22 cellular contexts compared by ENCODE assay signal in the genomic region with DNA sequence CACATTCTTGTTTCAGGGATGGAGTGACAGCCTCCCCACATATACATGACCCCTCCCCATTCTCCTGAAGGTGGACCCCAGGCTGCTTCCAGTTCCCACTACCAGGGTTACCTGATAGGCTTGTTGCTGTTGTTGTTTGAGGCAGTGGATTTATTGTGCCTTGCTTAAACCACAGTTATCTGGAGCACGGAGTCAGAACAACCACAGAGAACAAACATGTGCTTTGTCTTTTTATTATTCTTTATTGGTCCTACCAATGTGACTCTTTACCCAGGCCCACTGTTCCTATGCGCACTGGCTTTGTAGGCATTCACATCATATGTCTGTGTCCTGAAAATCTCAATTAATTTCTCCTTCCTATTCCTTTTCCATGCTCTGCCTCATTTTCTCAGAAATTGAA. TPM values are rescaled to one million over a fixed set of nuclear protein-coding genes. Genes with fewer than 3 reads are reported as not detected.
DNase-seq lines count a peak whose midpoint lies in the region; ATAC-seq and TF ChIP-seq lines count a peak whose summit lies in the region.
"Had no signal": no experiment of that assay in that cellular context is flagged by ENCODE, and none has a peak within 500 bp of the region (broad histone marks: within the 10 kb centered on the region; RNA-seq: fewer than 3 reads in every experiment).

No MANE protein-coding gene starts in this region.

- peaks cover 14 to 15% of the 10 kb centered on the region in 2 experiments for H3K4me1 ChIP-seq in neutrophil (ENCODE audit: control insufficient read depth in 1 of 2, insufficient read depth in 1 of 2, low read depth in 1 of 2, low read length in 1 of 2)
- H3K4me1 ChIP-seq: breast epithelium, pancreas had no signal

- TF ChIP-seq CTCF in neutrophil (IDR thresholded peaks at IDR 0.05) = no peak

- peaks cover 33% of the 10 kb centered on the region for H3K4me1 Mint-ChIP-seq in T-helper 1 cell treated with Interleukin-12 subunit alpha and Interleukin-12 subunit beta and Interleukin-4 antibody, amounts not matched to agents 30 μg/mL and 1 μg/mL, for 36 hours (ENCODE audit: low read depth)
- peaks cover 28 to 33% (median 32%) of the 10 kb centered on the region in 3 donors for H3K4me1 Mint-ChIP-seq in T-cell
- peaks cover 22 to 29% of the 10 kb centered on the region in 2 donors for H3K4me1 Mint-ChIP-seq in effector memory CD8-positive, alpha-beta T cell (ENCODE audit: low read depth in 2 of 2)

- H3K4me3 Mint-ChIP-seq in T-helper 1 cell treated with Interleukin-12 subunit alpha and Interleukin-12 subunit beta and Interleukin-4 antibody, amounts not matched to agents 30 μg/mL and 1 μg/mL, for 36 hours = no peak overlapping the region
- peak overlapping the region in 1 of 3 donors; percentile 64 for H3K4me3 Mint-ChIP-seq in T-cell
- peak overlapping the region in 1 of 2 donors; percentile 70 for H3K4me3 Mint-ChIP-seq in effector memory CD8-positive, alpha-beta T cell

- H3K36me3 ChIP-seq in neutrophil = peaks cover 65% of the 10 kb centered on the region

- DNase-seq in T-helper 1 cell (no peak), T-cell (no peak), SHP77 treated with DMSO at 0.1 percent for 48 hours (lab: John Stamatoyannopoulos, UW) (no peak), T-helper 9 cell (no peak), SIG-M5 treated with dmso at 0.1 percent for 504 hours (lab: John Stamatoyannopoulos, UW; ENCODE audit: unreplicated experiment) (no peak)
- no peak for DNase-seq in effector memory CD8-positive, alpha-beta T cell
- DNase-seq: activated CD8-positive, alpha-beta memory T cell treated with anti-CD3 and anti-CD28 coated beads, Interleukin-2, amount 50 U/mL, for 4 hours; DMS53; erythroblast; left lung; NCI-H1105 treated with DMSO at 0.1 percent for 48 hours; NCI-H524; pancreas; small intestine; stimulated activated CD8-positive, alpha-beta memory T cell treated with anti-CD3 and anti-CD28 coated beads, Interleukin-4, amount 100 ng/mL, for 48 hours had no signal

- ATAC-seq in T-cell (replicated peaks in 1 of 4) = no peak
- no peak for ATAC-seq in effector memory CD8-positive, alpha-beta T cell (replicated peaks)
- ATAC-seq: left lung, pancreas had no signal

- H3K27me3 Mint-ChIP-seq in T-helper 1 cell treated with Interleukin-12 subunit alpha and Interleukin-12 subunit beta and Interleukin-4 antibody, amounts not matched to agents 30 μg/mL and 1 μg/mL, for 36 hours (ENCODE audit: low read depth) = no peaks in the 10 kb centered on the region
- H3K27me3 Mint-ChIP-seq in T-cell = no peaks in the 10 kb centered on the region
- no peaks in the 10 kb centered on the region for H3K27me3 Mint-ChIP-seq in effector memory CD8-positive, alpha-beta T cell

- POLR2A ChIA-PET in T-cell (lab: Charles Lee) = no interaction called here

- no peaks in the 10 kb centered on the region for H3K27me3 ChIP-seq in neutrophil
- H3K27me3 ChIP-seq: BLaER1, breast epithelium, left lung, pancreas had no signal

- peak overlapping the region; percentile 78 for H3K27ac Mint-ChIP-seq in T-helper 1 cell treated with Interleukin-12 subunit alpha and Interleukin-12 subunit beta and Interleukin-4 antibody, amounts not matched to agents 30 μg/mL and 1 μg/mL, for 36 hours
- H3K27ac Mint-ChIP-seq in T-cell = peak overlapping the region; percentile 80 to 88
- H3K27ac Mint-ChIP-seq in effector memory CD8-positive, alpha-beta T cell = peak overlapping the region; percentile 82 to 91

- H3K36me3 Mint-ChIP-seq in T-helper 1 cell treated with Interleukin-12 subunit alpha and Interleukin-12 subunit beta and Interleukin-4 antibody, amounts not matched to agents 30 μg/mL and 1 μg/mL, for 36 hours (ENCODE audit: low read depth) = peaks cover 19% of the 10 kb centered on the region
- H3K36me3 Mint-ChIP-seq in T-cell = peaks cover 43% of the 10 kb centered on the region
- peaks cover 12% of the 10 kb centered on the region for H3K36me3 Mint-ChIP-seq in effector memory CD8-positive, alpha-beta T cell (ENCODE audit: insufficient read depth)

- CTCF ChIA-PET in T-cell (lab: Charles Lee) = no interaction called here

- H3K27ac ChIP-seq in neutrophil = peak overlapping the region; percentile 79
- H3K27ac ChIP-seq: 22Rv1, BLaER1, breast epithelium, pancreas, thoracic aorta had no signal

- no peaks in the 10 kb centered on the region for H3K9me3 Mint-ChIP-seq in T-helper 1 cell treated with Interleukin-12 subunit alpha and Interleukin-12 subunit beta and Interleukin-4 antibody, amounts not matched to agents 30 μg/mL and 1 μg/mL, for 36 hours
- no peaks in the 10 kb centered on the region for H3K9me3 Mint-ChIP-seq in T-cell
- H3K9me3 Mint-ChIP-seq in effector memory CD8-positive, alpha-beta T cell = no peaks in the 10 kb centered on the region
- H3K9me3 Mint-ChIP-seq: activated naive CD4-positive, alpha-beta T cell treated with anti-CD3 and anti-CD28 coated beads, Interleukin-2, amount 50 U/mL, for 72 hours had no signal

- no peak overlapping the region for H3K4me3 ChIP-seq in neutrophil (ENCODE audit: low read depth in 1 of 2, low read length in 1 of 2)
- H3K4me3 ChIP-seq: BLaER1, breast epithelium, left lung, pancreas, thoracic aorta had no signal

- no peaks in the 10 kb centered on the region for H3K9me3 ChIP-seq in neutrophil
- H3K9me3 ChIP-seq: breast epithelium, left lung, pancreas, thoracic aorta had no signal

RNA-seq across cellular contexts. Expression of a gene that starts 41.2 kb away (rescaled TPM):
- 1 to 10 TPM; 7.5 to 9.6 (median 8.3) TPM for total RNA-seq in T-cell

RNA-seq across cellular contexts. Expression of a gene that starts 53.5 kb away (rescaled TPM):
- total RNA-seq in T-cell = 10 to 100 TPM; 24.1 to 36.6 (median 30.6) TPM
